In genomic region chr4:119597377-119597776, GRCh38 we compare ENCODE assay signal across 30 cellular contexts. TPM values are rescaled to one million over a fixed set of nuclear protein-coding genes. Genes with fewer than 3 reads are reported as not detected.
DNase-seq lines count a peak whose midpoint lies in the region; ATAC-seq and TF ChIP-seq lines count a peak whose summit lies in the region.
"Had no signal": no experiment of that assay in that cellular context is flagged by ENCODE, and none has a peak within 500 bp of the region (broad histone marks: within the 10 kb centered on the region; RNA-seq: fewer than 3 reads in every experiment).

No MANE protein-coding gene starts in this region.

- no peak for ATAC-seq in HG03442 (IDR thresholded peaks at IDR 0.05; ENCODE audit: unreplicated experiment)
- ATAC-seq: HepG2; stimulated activated naive B cell treated with anti-CD40 and anti-IgM and Interleukin-4, amounts not matched to agents 10 μg/mL and 1 μg/mL and 100 μg/mL, for 72 hours had no signal

- H3K36me3 ChIP-seq in muscle layer of duodenum (ENCODE audit: control insufficient read depth in 1 of 2, insufficient read depth in 2 of 2, low read length in 2 of 2): peaks cover 3 to 11% of the 10 kb centered on the region in 2 donors
- H3K36me3 ChIP-seq: cardiac muscle cell, colonic mucosa, ovary had no signal

- H3K27me3 ChIP-seq in muscle layer of duodenum (ENCODE audit: low read depth, low read length): no peaks in the 10 kb centered on the region
- H3K27me3 ChIP-seq: cardiac muscle cell, colonic mucosa, heart left ventricle, ovary, Peyer's patch had no signal

- DNase-seq in AG10803 (ENCODE audit: low read depth) (peak; percentile 9), SK-MEL-5 (ENCODE audit: low read depth, low spot score) (peak; percentile 72), fibroblast of peridontal ligament (ENCODE audit: extremely low read depth) (peak; percentile 73), substantia nigra (lab: John Stamatoyannopoulos, UW) (no peak), DMS 273 (lab: John Stamatoyannopoulos, UW; ENCODE audit: unreplicated experiment) (no peak)
- DNase-seq in activated naive CD4-positive, alpha-beta T cell treated with anti-CD3 and anti-CD28 coated beads, Interleukin-2, amount 50 U/mL, for 16 hours: no peak
- DNase-seq: activated CD4-positive, alpha-beta T cell treated with anti-CD3 and anti-CD28 coated beads for 4 hours; activated T-cell treated with anti-CD3 and anti-CD28 coated beads for 4 hours; anterior cingulate cortex; Calu3; colonic mucosa; effector CD8-positive, alpha-beta T cell; GOT3; heart left ventricle; NCI-H1417; NCI-H2029 treated with DMSO at 0.1 percent for 48 hours; NCI-H2227 treated with DMSO at 0.1 percent for 48 hours; NCI-H526 treated with DMSO at 0.1 percent for 48 hours; nephron progenitor cell; ovary; Peyer's patch; SHP77 treated with DMSO at 0.1 percent for 48 hours; stimulated activated naive B cell treated with anti-CD40 and anti-IgM and Interleukin-4, amounts not matched to agents 10 μg/mL and 1 μg/mL and 100 μg/mL, for 72 hours; SW 1271; T-helper 9 cell had no signal

- peaks cover 0 to 7% of the 10 kb centered on the region in 2 donors for H3K9me3 ChIP-seq in muscle layer of duodenum (ENCODE audit: control insufficient read depth in 1 of 2, low read length in 2 of 2)
- H3K9me3 ChIP-seq: colonic mucosa, ovary had no signal

- H3K27ac ChIP-seq in muscle layer of duodenum (ENCODE audit: low read length): peak overlapping the region; percentile 6
- no peak overlapping the region for H3K27ac ChIP-seq in substantia nigra (ENCODE audit: low read depth, low read length, poor library complexity, severe bottlenecking)
- H3K27ac ChIP-seq: cardiac muscle cell, colonic mucosa, ovary, Peyer's patch, skin epidermis had no signal

- peaks cover 0 to 18% of the 10 kb centered on the region in 2 donors for H3K4me1 ChIP-seq in muscle layer of duodenum (ENCODE audit: control insufficient read depth in 1 of 2, insufficient read depth in 2 of 2, low read length in 2 of 2)
- H3K4me1 ChIP-seq: colonic mucosa, Peyer's patch had no signal

- no peak overlapping the region for H3K4me3 ChIP-seq in AG10803 (ENCODE audit: low read length)
- H3K4me3 ChIP-seq in muscle layer of duodenum (ENCODE audit: low read depth in 1 of 2, low read length in 2 of 2): no peak overlapping the region
- H3K4me3 ChIP-seq: cardiac muscle cell, colonic mucosa, ovary, Peyer's patch, skin epidermis had no signal

- TF ChIP-seq CTCF in AG10803 (conservative IDR thresholded peaks at IDR 0.05; ENCODE audit: low read length): no peak

- in situ Hi-C loops in SK-MEL-5 (cut with HindIII; ENCODE audit: low pct_unique_long_range_greater_than_20kb, low sequenced_read_pairs): no loop called here

RNA-seq across cellular contexts. Expression of gene PDE5A, which starts 31.2 kb away (rescaled TPM):
- total RNA-seq in SK-MEL-5 (2014; rRNA removed; shearing (Covaris generic)): 7.9 and 8.2 TPM in 2 replicates
- polyA plus RNA-seq in SK-MEL-5 (2015; cell fraction: cytosol; rRNA removed): 2.1 and 3.1 TPM in 2 replicates
- 4.6 and 10.0 TPM in 2 replicates for polyA plus RNA-seq in SK-MEL-5 (2015; cell fraction: nucleus; rRNA removed)

Comparison
In these comparisons a context has a peak if more than half of its experiments do, and no peak if none do; other contexts are left out.
1. DNase-seq: peak in AG10803 (single experiment), SK-MEL-5 (single experiment) and fibroblast of peridontal ligament (single experiment); none in substantia nigra (0 of 49), activated naive CD4-positive, alpha-beta T cell treated with anti-CD3 and anti-CD28 coated beads, Interleukin-2, amount 50 U/mL, for 16 hours (single experiment) and DMS 273 (single experiment).